1 cellular context compared by ENCODE assay signal in the genomic region with DNA sequence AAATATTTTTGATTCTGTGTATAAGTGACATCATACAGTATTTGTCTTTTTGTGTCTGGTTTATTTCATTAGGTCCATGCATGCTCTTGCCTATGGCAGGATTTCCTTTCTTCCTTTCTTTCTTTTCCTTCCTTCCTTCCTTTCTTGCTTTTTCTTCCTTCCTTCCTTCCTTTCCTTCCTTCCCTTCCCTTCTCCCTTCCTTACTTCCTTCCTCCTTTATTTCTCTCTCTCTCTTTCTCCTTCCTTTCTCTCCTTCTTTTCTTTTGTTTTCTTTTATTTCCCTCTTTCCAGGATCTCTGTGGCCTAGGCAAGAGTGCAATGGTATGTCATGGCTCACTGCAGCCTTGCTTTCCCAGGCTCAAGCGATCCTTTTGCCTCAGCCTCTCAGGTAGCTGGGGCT.
TF ChIP-seq lines count a peak whose summit lies in the region.

No MANE protein-coding gene starts in this region.

TF ChIP-seq in H1, 55 proteins besides CTCF, POLR2A, EP300 and RAD21:
- no peak for TF ChIP-seq TEAD4 (IDR thresholded peaks at IDR 0.05; ENCODE audit: low read depth, low read length)
- TF ChIP-seq PHF8 (conservative IDR thresholded peaks at IDR 0.05; ENCODE audit: low read depth, low read length) = no peak
- no peak for TF ChIP-seq EZH2 (IDR thresholded peaks at IDR 0.05; ENCODE audit: low read depth, low read length, severe bottlenecking)
- TF ChIP-seq EGR1 (IDR thresholded peaks at IDR 0.05; ENCODE audit: borderline replicate concordance, low read depth, low read length) = no peak
- TF ChIP-seq GABPA (IDR thresholded peaks at IDR 0.05; ENCODE audit: borderline replicate concordance, insufficient read depth, low read length) = no peak
- no peak for TF ChIP-seq RBBP5 (IDR thresholded peaks at IDR 0.05; ENCODE audit: borderline replicate concordance, low read depth, low read length)
- TF ChIP-seq GTF2F1 (IDR thresholded peaks at IDR 0.05; ENCODE audit: borderline replicate concordance, low read depth, low read length) = no peak
- TF ChIP-seq CREB1 (IDR thresholded peaks at IDR 0.05) = no peak
- no peak for TF ChIP-seq YY1 (IDR thresholded peaks at IDR 0.05; ENCODE audit: low read depth, low read length)
- TF ChIP-seq SUZ12 (IDR thresholded peaks at IDR 0.05; ENCODE audit: low read length) = no peak
- TF ChIP-seq SAP30 (IDR thresholded peaks at IDR 0.05; ENCODE audit: insufficient read depth, insufficient replicate concordance, low read length) = no peak
- TF ChIP-seq ASH2L (IDR thresholded peaks at IDR 0.05; ENCODE audit: low read length) = no peak
- no peak for TF ChIP-seq CBX5 (IDR thresholded peaks at IDR 0.05; ENCODE audit: low read depth, low read length)
- no peak for TF ChIP-seq SIN3A (conservative IDR thresholded peaks at IDR 0.05 in 1 of 2, IDR thresholded peaks at IDR 0.05 in 1 of 2; ENCODE audit: low read depth in 1 of 2, low read length in 2 of 2)
- no peak for TF ChIP-seq BRCA1 (IDR thresholded peaks at IDR 0.05; ENCODE audit: low read depth, low read length)
- no peak for TF ChIP-seq BCL11A (IDR thresholded peaks at IDR 0.05; ENCODE audit: low read depth in 2 of 2, low read length in 2 of 2)
- no peak for TF ChIP-seq SIX5 (IDR thresholded peaks at IDR 0.05; ENCODE audit: low read depth, low read length)
- TF ChIP-seq SP4 (IDR thresholded peaks at IDR 0.05; ENCODE audit: low read length) = no peak
- TF ChIP-seq, protein P1, sequence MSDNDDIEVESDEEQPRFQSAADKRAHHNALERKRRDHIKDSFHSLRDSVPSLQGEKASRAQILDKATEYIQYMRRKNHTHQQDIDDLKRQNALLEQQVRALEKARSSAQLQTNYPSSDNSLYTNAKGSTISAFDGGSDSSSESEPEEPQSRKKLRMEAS (IDR thresholded peaks at IDR 0.05) = no peak
- TF ChIP-seq ZNF274 (IDR thresholded peaks at IDR 0.05; ENCODE audit: borderline replicate concordance, extremely low read depth, low read length) = no peak
TF ChIP-seq in H1: peak in this region for 0.
